Comparison of ENCODE assay signal across 12 cellular contexts in the genomic region with DNA sequence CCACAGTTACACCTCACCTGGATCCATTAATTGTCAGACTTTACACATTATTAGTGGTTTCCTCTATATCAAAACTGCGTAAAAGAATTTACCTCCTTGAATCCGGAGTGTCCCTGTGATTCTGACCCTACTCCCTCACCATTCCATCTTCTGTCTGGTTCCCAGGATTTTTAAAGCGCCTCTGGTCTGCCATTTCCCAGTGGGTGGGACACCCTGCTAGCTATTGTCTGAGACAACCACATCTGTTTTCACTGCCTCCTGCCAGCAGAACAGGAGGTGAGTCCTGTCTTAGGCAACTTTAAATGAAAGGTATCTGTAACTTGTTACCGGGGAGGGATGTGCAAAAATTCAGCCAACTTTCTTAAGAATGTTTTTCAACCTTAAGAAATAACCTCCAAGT. TPM values are rescaled to one million over a fixed set of nuclear protein-coding genes. Genes with fewer than 3 reads are reported as not detected.
DNase-seq lines count a peak whose midpoint lies in the region; ATAC-seq and TF ChIP-seq lines count a peak whose summit lies in the region.
"Had no signal": no experiment of that assay in that cellular context is flagged by ENCODE, and none has a peak within 500 bp of the region (broad histone marks: within the 10 kb centered on the region; RNA-seq: fewer than 3 reads in every experiment).

No MANE protein-coding gene starts in this region.

- H3K4me3 Mint-ChIP-seq in T-cell = peak overlapping the region; percentile 42 to 60 (median 49)
- peak overlapping the region; percentile 87 for H3K4me3 Mint-ChIP-seq in endodermal cell
- H3K4me3 Mint-ChIP-seq in type B pancreatic cell = peak overlapping the region; percentile 98

- CTCF ChIA-PET in T-cell (lab: Charles Lee) = no interaction called here

- TF ChIP-seq CTCF in cardiac muscle cell (IDR thresholded peaks at IDR 0.05; ENCODE audit: low read depth, low read length) = no peak
- TF ChIP-seq CTCF in endodermal cell (conservative IDR thresholded peaks at IDR 0.05) = no peak
- no peak for TF ChIP-seq CTCF in type B pancreatic cell (conservative IDR thresholded peaks at IDR 0.05)
- no peak for TF ChIP-seq CTCF in mucosa of descending colon (IDR thresholded peaks at IDR 0.05)

- H3K4me1 Mint-ChIP-seq in T-cell (peaks cover 9 to 19% (median 9%) of the 10 kb centered on the region in 3 donors), endodermal cell (peaks cover 47% of the 10 kb centered on the region), type B pancreatic cell (ENCODE audit: unreplicated experiment) (peaks cover 32% of the 10 kb centered on the region)

- H3K9me3 Mint-ChIP-seq in T-cell (no peaks in the 10 kb centered on the region), endodermal cell (no peaks in the 10 kb centered on the region), type B pancreatic cell (no peaks in the 10 kb centered on the region)

- H3K27me3 ChIP-seq in cardiac muscle cell = no peaks in the 10 kb centered on the region
- no peaks in the 10 kb centered on the region for H3K27me3 ChIP-seq in endodermal cell (ENCODE audit: control insufficient read depth, insufficient read depth, low read length, poor library complexity, severe bottlenecking)
- H3K27me3 ChIP-seq: uterus had no signal

- H3K27ac ChIP-seq in cardiac muscle cell (no peak overlapping the region), endodermal cell (ENCODE audit: low read depth, low read length) (peak overlapping the region; percentile 5)
- H3K27ac ChIP-seq: C4-2B, gastrocnemius medialis, SJCRH30, uterus had no signal

- H3K4me3 ChIP-seq in cardiac muscle cell (peak overlapping the region; percentile 94), endodermal cell (ENCODE audit: low read length) (peak overlapping the region; percentile 85), mucosa of descending colon (no peak overlapping the region)

- ATAC-seq in T-cell (replicated peaks in 1 of 4) (no peak), HG03442 (IDR thresholded peaks at IDR 0.05; ENCODE audit: unreplicated experiment) (no peak), mucosa of descending colon (no peak)
- ATAC-seq: gastrocnemius medialis had no signal

- H3K9me3 ChIP-seq in cardiac muscle cell (ENCODE audit: low read depth) (no peaks in the 10 kb centered on the region), endodermal cell (ENCODE audit: control insufficient read depth, low read length) (no peaks in the 10 kb centered on the region), mucosa of descending colon (no peaks in the 10 kb centered on the region)
- H3K9me3 ChIP-seq: gastrocnemius medialis, SJCRH30, uterus had no signal

- H3K27ac Mint-ChIP-seq in T-cell = no peak overlapping the region
- H3K27ac Mint-ChIP-seq in endodermal cell = peak overlapping the region; percentile 90
- peak overlapping the region; percentile 87 for H3K27ac Mint-ChIP-seq in type B pancreatic cell

- DNase-seq in cardiac muscle cell (ENCODE audit: low read depth in 1 of 2, low spot score in 1 of 2) = no peak
- DNase-seq in cardiac septum (ENCODE audit: low spot score) = no peak
- no peak for DNase-seq in T-cell
- peak; percentile 79 for DNase-seq in endodermal cell
- DNase-seq in type B pancreatic cell (ENCODE audit: extremely low spot score, unreplicated experiment) = no peak
- no peak for DNase-seq in mucosa of descending colon
- no peak for DNase-seq in DMS 273 treated with DMSO at 0.1 percent for 48 hours (lab: John Stamatoyannopoulos, UW)
- DNase-seq: gastrocnemius medialis, SJCRH30, uterus had no signal

- H3K36me3 ChIP-seq in cardiac muscle cell = no peaks in the 10 kb centered on the region
- H3K36me3 ChIP-seq in endodermal cell (ENCODE audit: control insufficient read depth, insufficient read depth, low read length) = peaks cover 10% of the 10 kb centered on the region
- no peaks in the 10 kb centered on the region for H3K36me3 ChIP-seq in mucosa of descending colon (ENCODE audit: low read depth)
- H3K36me3 ChIP-seq: gastrocnemius medialis, SJCRH30, uterus had no signal

- H3K4me1 ChIP-seq in cardiac muscle cell (ENCODE audit: low read depth) = peaks cover 20% of the 10 kb centered on the region
- peaks cover 20% of the 10 kb centered on the region for H3K4me1 ChIP-seq in endodermal cell (ENCODE audit: control insufficient read depth, insufficient read depth, low read length)
- H3K4me1 ChIP-seq in mucosa of descending colon (ENCODE audit: low read depth) = peaks cover 7% of the 10 kb centered on the region
- H3K4me1 ChIP-seq: SJCRH30, uterus had no signal

- POLR2A ChIA-PET in T-cell (lab: Charles Lee) = no interaction called here

- intact Hi-C loops in cardiac septum (cut with DNase I) (no loop called here), mucosa of descending colon (cut with DNase I, micrococcal nuclease) (no loop called here)

- WGBS in endodermal cell (ENCODE audit: insufficient coverage in 1 of 2, insufficient read length in 1 of 2), 2 experiments = 23 to 34% methylated on average over 3 to 4 of the region's 4 CpGs

- peaks cover 44 to 51% of the 10 kb centered on the region in 2 donors for H3K27me3 Mint-ChIP-seq in T-cell
- H3K27me3 Mint-ChIP-seq in endodermal cell (ENCODE audit: insufficient read depth) = peaks cover 8% of the 10 kb centered on the region
- peaks cover 8% of the 10 kb centered on the region for H3K27me3 Mint-ChIP-seq in type B pancreatic cell

- no peaks in the 10 kb centered on the region for H3K36me3 Mint-ChIP-seq in T-cell
- peaks cover 7% of the 10 kb centered on the region for H3K36me3 Mint-ChIP-seq in endodermal cell (ENCODE audit: low read depth)
- peaks cover 8% of the 10 kb centered on the region for H3K36me3 Mint-ChIP-seq in type B pancreatic cell

- H3K9ac ChIP-seq in endodermal cell (ENCODE audit: extremely low read depth, low read length, poor library complexity, severe bottlenecking) = peak overlapping the region; percentile 89

RNA-seq across cellular contexts. Expression of a gene that starts 2.3 kb away (rescaled TPM):
- total RNA-seq in cardiac muscle cell = 160 and 161 TPM in 2 replicates
- polyA plus RNA-seq in cardiac muscle cell = 130 and 142 TPM in 2 replicates
- 15.3 TPM for total RNA-seq in cardiac septum
- 1 to 10 TPM; 3.1 to 4.7 (median 3.8) TPM for total RNA-seq in T-cell
- total RNA-seq in endodermal cell = 100 to 1,000 TPM; 177 to 187 TPM
- polyA plus RNA-seq in endodermal cell (2013, experiment 1 of 2) = 171 TPM
- polyA plus RNA-seq in endodermal cell (2013, experiment 2 of 2) = 163 TPM
- total RNA-seq in type B pancreatic cell (ENCODE audit: low replicate concordance) = 55.0 and 117 TPM in 2 replicates
- total RNA-seq in mucosa of descending colon = 10 to 100 TPM in 1 of 3 donors, 1 to 10 TPM in 2; 7.3 to 13.6 (median 8.7) TPM

Comparison
In these comparisons a context has a peak if more than half of its experiments do, and no peak if none do; other contexts are left out.
1. H3K27ac Mint-ChIP-seq: peak in endodermal cell (single experiment) and type B pancreatic cell (single experiment); none in T-cell (0 of 2).
2. Peak in every context shown above with its lines, with median percentiles within 50 percentile points of each other: H3K4me3 Mint-ChIP-seq.